1 cellular context compared by ENCODE assay signal in the genomic region with DNA sequence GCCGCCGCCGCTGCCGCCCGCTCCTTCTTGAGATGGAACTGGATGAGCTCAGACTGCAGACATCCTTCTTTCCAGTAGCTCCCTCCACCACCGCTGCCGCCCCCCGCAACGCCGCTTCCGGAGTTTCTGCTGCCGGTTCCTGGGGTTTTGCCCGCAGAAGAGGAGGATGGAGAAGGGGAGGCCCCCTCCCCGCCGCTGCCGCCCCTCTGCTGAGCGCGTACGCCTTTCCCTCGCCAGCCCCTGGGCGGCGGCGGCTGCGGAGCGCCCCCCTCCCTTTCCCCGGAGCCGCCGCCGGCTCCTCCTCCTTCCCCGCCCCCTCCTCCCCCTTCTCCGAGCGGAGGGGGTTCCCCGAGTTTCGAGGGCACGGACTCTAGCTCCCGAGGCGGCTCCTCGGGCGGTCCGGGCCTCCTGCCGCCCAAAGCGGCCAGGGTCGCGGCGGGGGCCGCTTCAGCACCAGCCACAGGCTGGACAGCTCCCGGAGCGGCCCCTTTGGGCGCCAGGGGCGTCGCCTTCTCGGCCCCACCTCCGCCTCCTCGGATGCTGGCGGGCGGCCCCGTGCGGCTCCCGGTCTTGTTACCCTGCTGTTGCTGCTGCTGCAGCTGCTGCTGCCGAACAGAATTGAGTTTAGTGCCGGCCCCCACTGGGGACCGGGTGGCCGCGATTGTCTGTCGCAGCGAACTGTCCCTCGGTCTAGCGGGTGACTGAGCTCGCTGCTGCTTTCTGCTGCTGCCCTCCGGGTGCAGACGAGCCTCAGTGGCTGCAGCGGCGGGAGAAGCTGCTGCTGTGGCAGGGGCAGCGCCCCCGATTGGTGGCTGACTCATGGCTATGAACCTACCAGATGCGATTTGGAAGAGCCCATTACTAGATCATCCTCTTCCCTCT.
TF ChIP-seq lines count a peak whose summit lies in the region.

No MANE protein-coding gene starts in this region.

TF ChIP-seq in neural cell, 6 proteins besides CTCF, POLR2A, EP300 and RAD21 (continued from another document):
- TF ChIP-seq, protein P1, sequence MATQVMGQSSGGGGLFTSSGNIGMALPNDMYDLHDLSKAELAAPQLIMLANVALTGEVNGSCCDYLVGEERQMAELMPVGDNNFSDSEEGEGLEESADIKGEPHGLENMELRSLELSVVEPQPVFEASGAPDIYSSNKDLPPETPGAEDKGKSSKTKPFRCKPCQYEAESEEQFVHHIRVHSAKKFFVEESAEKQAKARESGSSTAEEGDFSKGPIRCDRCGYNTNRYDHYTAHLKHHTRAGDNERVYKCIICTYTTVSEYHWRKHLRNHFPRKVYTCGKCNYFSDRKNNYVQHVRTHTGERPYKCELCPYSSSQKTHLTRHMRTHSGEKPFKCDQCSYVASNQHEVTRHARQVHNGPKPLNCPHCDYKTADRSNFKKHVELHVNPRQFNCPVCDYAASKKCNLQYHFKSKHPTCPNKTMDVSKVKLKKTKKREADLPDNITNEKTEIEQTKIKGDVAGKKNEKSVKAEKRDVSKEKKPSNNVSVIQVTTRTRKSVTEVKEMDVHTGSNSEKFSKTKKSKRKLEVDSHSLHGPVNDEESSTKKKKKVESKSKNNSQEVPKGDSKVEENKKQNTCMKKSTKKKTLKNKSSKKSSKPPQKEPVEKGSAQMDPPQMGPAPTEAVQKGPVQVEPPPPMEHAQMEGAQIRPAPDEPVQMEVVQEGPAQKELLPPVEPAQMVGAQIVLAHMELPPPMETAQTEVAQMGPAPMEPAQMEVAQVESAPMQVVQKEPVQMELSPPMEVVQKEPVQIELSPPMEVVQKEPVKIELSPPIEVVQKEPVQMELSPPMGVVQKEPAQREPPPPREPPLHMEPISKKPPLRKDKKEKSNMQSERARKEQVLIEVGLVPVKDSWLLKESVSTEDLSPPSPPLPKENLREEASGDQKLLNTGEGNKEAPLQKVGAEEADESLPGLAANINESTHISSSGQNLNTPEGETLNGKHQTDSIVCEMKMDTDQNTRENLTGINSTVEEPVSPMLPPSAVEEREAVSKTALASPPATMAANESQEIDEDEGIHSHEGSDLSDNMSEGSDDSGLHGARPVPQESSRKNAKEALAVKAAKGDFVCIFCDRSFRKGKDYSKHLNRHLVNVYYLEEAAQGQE (IDR thresholded peaks at IDR 0.05; ENCODE audit: borderline replicate concordance), result no peak
- peak; percentile 78 for TF ChIP-seq POLR2AphosphoS5 (IDR thresholded peaks at IDR 0.05)
